ENCODE assay signal across 10 cellular contexts in the genomic region with DNA sequence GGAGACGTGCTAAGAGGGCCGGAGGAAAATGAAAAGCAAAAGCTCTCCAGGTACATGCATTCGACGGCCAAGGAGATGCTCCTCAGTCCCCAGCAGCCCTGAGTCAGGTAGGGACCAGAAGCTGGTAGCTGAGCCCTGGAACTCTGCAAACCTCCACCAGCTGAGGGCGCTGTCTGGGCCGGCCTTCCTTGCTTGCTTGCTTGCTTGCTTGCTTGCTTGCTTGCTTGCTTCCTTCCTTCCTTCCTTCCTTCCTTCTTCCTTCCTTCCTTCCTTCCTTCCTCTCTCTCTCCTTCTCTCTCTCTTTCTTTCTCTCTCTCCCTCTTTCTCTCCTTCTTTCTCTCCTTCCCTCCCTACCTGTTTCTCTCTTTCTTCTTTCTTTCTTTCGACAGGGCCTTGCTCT.
DNase-seq lines count a peak whose midpoint lies in the region; ATAC-seq and TF ChIP-seq lines count a peak whose summit lies in the region.
"Had no signal": no experiment of that assay in that cellular context is flagged by ENCODE, and none has a peak within 500 bp of the region (broad histone marks: within the 10 kb centered on the region; RNA-seq: fewer than 3 reads in every experiment).

No MANE protein-coding gene starts in this region.

- no peaks in the 10 kb centered on the region for H3K36me3 ChIP-seq in cardiac muscle cell
- no peaks in the 10 kb centered on the region for H3K36me3 ChIP-seq in SK-N-SH (replicated peaks in 1 of 2; ENCODE audit: control insufficient read depth in 1 of 2, insufficient read depth in 2 of 2, low read length in 1 of 2)
- no peaks in the 10 kb centered on the region for H3K36me3 ChIP-seq in testis (ENCODE audit: low read depth, missing control alignments)
- H3K36me3 ChIP-seq: neutrophil had no signal

- no peaks in the 10 kb centered on the region for H3F3A ChIP-seq in SK-N-SH (replicated peaks; ENCODE audit: insufficient read depth)

- no peak for TF ChIP-seq RAD21 in SK-N-SH (IDR thresholded peaks at IDR 0.05; ENCODE audit: low read length)

- POLR2A ChIA-PET in SK-N-SH (lab: Yijun Ruan, JAX): no interaction called here

- no peaks in the 10 kb centered on the region for H3K4me1 ChIP-seq in cardiac muscle cell (ENCODE audit: low read depth)
- no peaks in the 10 kb centered on the region; a peak in 1 of 4 replicates for H3K4me1 ChIP-seq in SK-N-SH (ENCODE audit: control insufficient read depth in 1 of 2, insufficient read depth in 2 of 2, low read depth in 1 of 2, low read length in 1 of 2)
- H3K4me1 ChIP-seq in testis: no peaks in the 10 kb centered on the region

- 62% methylated on average over 7 of the region's 7 CpGs for WGBS in SK-N-SH (ENCODE audit: low lambda C conversion rate)
- WGBS in testis, 2 donors: 90 to 95% methylated on average over 7 of the region's 7 CpGs

- H3K4me3 ChIP-seq in cardiac muscle cell (no peak overlapping the region), SK-N-SH (ENCODE audit: low read depth in 2 of 2, low read length in 1 of 2) (no peak overlapping the region), foreskin fibroblast (ENCODE audit: low read depth in 1 of 2, low read length in 2 of 2) (no peak overlapping the region), testis (no peak overlapping the region)

- H3K9me2 ChIP-seq in SK-N-SH: no peaks in the 10 kb centered on the region

- ATAC-seq in left ventricle myocardium superior: no peak
- no peak for ATAC-seq in GM21717 (IDR thresholded peaks at IDR 0.05; ENCODE audit: unreplicated experiment)
- no peak for ATAC-seq in HG03571 (IDR thresholded peaks at IDR 0.05; ENCODE audit: unreplicated experiment)

- H3K9me3 ChIP-seq in cardiac muscle cell (ENCODE audit: low read depth): no peaks in the 10 kb centered on the region
- H3K9me3 ChIP-seq in SK-N-SH: no peaks in the 10 kb centered on the region
- no peaks in the 10 kb centered on the region for H3K9me3 ChIP-seq in testis
- H3K9me3 ChIP-seq: neutrophil had no signal

- H4K20me1 ChIP-seq in SK-N-SH (ENCODE audit: insufficient read depth): no peaks in the 10 kb centered on the region

- H3K27ac ChIP-seq in cardiac muscle cell (no peak overlapping the region), SK-N-SH (ENCODE audit: low read depth in 2 of 2, low read length in 1 of 2) (no peak overlapping the region), testis (no peak overlapping the region)
- H3K27ac ChIP-seq: neutrophil had no signal

- no peak for DNase-seq in cardiac muscle cell (ENCODE audit: low read depth in 1 of 2, low spot score in 1 of 2)
- DNase-seq in left ventricle myocardium superior: no peak
- peak; percentile 41 for DNase-seq in SK-N-SH
- peak in 1 of 2 donors; percentile 12 for DNase-seq in foreskin fibroblast
- peak; percentile 67 for DNase-seq in testis
- no peak for DNase-seq in AG20443 (ENCODE audit: low spot score)
- DNase-seq: DMS153 had no signal

- CTCF ChIA-PET in SK-N-SH (lab: Yijun Ruan, JAX): interaction anchor here (0.6 to 22.9 kb wide), 54 partner anchors 8 to 668 kb away, joined by 3 to 629 read pairs (median 5); partner anchors contain the start of genes MORF4L1 and TMED3

- TF ChIP-seq POLR2A in testis (IDR thresholded peaks at IDR 0.05): no peak

- H3K4me2 ChIP-seq in SK-N-SH: no peak overlapping the region

- intact Hi-C loops in left ventricle myocardium superior (cut with micrococcal nuclease): loop anchor here (2.0 kb wide), 1 partner anchor 156 kb away; no protein-coding TSS in a partner anchor
- intact Hi-C loops in testis (cut with DNase I; ENCODE audit: low total_unique reads): no loop called here

- no peak overlapping the region for H3K9ac ChIP-seq in SK-N-SH

- TF ChIP-seq CTCF in cardiac muscle cell (IDR thresholded peaks at IDR 0.05; ENCODE audit: low read depth, low read length) (peak; percentile 21), SK-N-SH (IDR thresholded peaks at IDR 0.05) (peak; percentile 42), foreskin fibroblast (IDR thresholded peaks at IDR 0.05; ENCODE audit: low read depth, low read length) (peak; percentile 20), testis (IDR thresholded peaks at IDR 0.05) (no peak)

- TF ChIP-seq EP300 in SK-N-SH (IDR thresholded peaks at IDR 0.05; ENCODE audit: borderline replicate concordance in 1 of 2, low read depth in 1 of 2, low read length in 1 of 2): no peak

- H3K27me3 ChIP-seq in cardiac muscle cell (no peaks in the 10 kb centered on the region), SK-N-SH (ENCODE audit: insufficient read depth) (0 out of 2 replicates have a peak, but pooled peaks cover 5% of the 10 kb centered on the region), testis (no peaks in the 10 kb centered on the region)

- H2AFZ ChIP-seq in SK-N-SH (ENCODE audit: low read depth): no peak overlapping the region

- no peaks in the 10 kb centered on the region for H3K79me2 ChIP-seq in SK-N-SH (ENCODE audit: insufficient read depth)

TF ChIP-seq in SK-N-SH, 30 proteins besides CTCF, POLR2A, EP300 and RAD21:
- TF ChIP-seq REST (IDR thresholded peaks at IDR 0.05; ENCODE audit: low read depth, low read length) (no peak), JUND (IDR thresholded peaks at IDR 0.05) (no peak), YY1 (IDR thresholded peaks at IDR 0.05; ENCODE audit: low read depth) (no peak), GABPA (IDR thresholded peaks at IDR 0.05; ENCODE audit: low read depth) (no peak), FOXJ3 (CRISPR knock-in tag; IDR thresholded peaks at IDR 0.05) (no peak), IRF3 (IDR thresholded peaks at IDR 0.05; ENCODE audit: low read depth, low read length) (no peak), FOSL2 (IDR thresholded peaks at IDR 0.05; ENCODE audit: borderline replicate concordance, low read depth) (no peak), MXI1 (IDR thresholded peaks at IDR 0.05; ENCODE audit: low read depth, low read length) (no peak), RCOR1 (IDR thresholded peaks at IDR 0.05; ENCODE audit: low read length) (no peak), NRF1 (IDR thresholded peaks at IDR 0.05; ENCODE audit: low read depth, low read length) (no peak), SIN3A (IDR thresholded peaks at IDR 0.05; ENCODE audit: borderline replicate concordance, low read depth, low read length) (no peak), TEAD4 (IDR thresholded peaks at IDR 0.05; ENCODE audit: borderline replicate concordance, insufficient read depth) (no peak), GATA2 (CRISPR knock-in tag; IDR thresholded peaks at IDR 0.05) (no peak)
- TF ChIP-seq, protein P1, sequence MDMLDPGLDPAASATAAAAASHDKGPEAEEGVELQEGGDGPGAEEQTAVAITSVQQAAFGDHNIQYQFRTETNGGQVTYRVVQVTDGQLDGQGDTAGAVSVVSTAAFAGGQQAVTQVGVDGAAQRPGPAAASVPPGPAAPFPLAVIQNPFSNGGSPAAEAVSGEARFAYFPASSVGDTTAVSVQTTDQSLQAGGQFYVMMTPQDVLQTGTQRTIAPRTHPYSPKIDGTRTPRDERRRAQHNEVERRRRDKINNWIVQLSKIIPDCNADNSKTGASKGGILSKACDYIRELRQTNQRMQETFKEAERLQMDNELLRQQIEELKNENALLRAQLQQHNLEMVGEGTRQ (IDR thresholded peaks at IDR 0.05; ENCODE audit: borderline replicate concordance, low read depth, low read length): no peak
TF ChIP-seq in SK-N-SH: peak in this region for 0.

Comparison
In these comparisons a context has a peak if more than half of its experiments do, and no peak if none do; other contexts are left out.
1. DNase-seq: peak in SK-N-SH (single experiment) and testis (single experiment); none in cardiac muscle cell (0 of 2), left ventricle myocardium superior (single experiment) and AG20443 (single experiment).
2. CTCF ChIP-seq: peak in cardiac muscle cell (single experiment), SK-N-SH (single experiment) and foreskin fibroblast (single experiment); none in testis (0 of 3).